ENCODE assay signal across 8 cellular contexts in the genomic region with DNA sequence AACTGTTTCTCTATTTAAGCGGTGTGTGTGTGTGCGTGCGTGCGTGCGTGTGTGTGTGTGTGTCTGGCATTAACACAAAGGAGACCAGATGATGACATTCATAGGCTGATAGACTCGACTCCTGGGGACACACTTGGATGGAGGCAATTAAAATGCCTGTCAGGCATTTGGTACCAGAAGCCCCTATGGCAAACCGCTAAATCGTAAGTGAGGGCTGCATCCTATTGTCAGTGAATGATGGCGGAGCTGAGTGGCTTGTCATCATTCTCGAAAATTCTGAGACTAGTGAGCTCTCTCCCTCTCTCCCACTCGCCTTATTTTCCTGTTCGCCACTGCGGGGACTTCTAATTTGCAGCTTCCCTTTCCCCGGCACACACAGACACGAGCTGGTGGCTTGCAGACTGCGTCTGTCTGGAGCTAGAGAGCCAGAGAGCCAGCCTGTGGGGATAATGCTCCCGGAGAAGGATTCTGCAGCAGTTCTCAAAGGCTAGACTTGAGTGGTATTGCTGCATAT.
DNase-seq lines count a peak whose midpoint lies in the region; ATAC-seq lines count a peak whose summit lies in the region.

No MANE protein-coding gene starts in this region.

- no peaks in the 10 kb centered on the region for H3K9me3 Mint-ChIP-seq in activated CD4-positive, alpha-beta T cell treated with anti-CD3 and anti-CD28 coated beads for 36 hours (ENCODE audit: low read depth)

- H3K27me3 ChIP-seq in rectal smooth muscle tissue (ENCODE audit: control insufficient read depth, insufficient read depth, low read length), result no peaks in the 10 kb centered on the region

- H3K4me3 ChIP-seq in rectal smooth muscle tissue (ENCODE audit: low read length), result peak overlapping the region; percentile 45

- H3K36me3 ChIP-seq in rectal smooth muscle tissue (ENCODE audit: control insufficient read depth, insufficient read depth, low read length), result no peaks in the 10 kb centered on the region

- no peaks in the 10 kb centered on the region for H3K4me1 ChIP-seq in rectal smooth muscle tissue (ENCODE audit: control insufficient read depth, insufficient read depth, low read length)

- no peak overlapping the region for H3K27ac ChIP-seq in rectal smooth muscle tissue (ENCODE audit: low read depth, low read length)

- H3K4me1 Mint-ChIP-seq in activated CD4-positive, alpha-beta T cell treated with anti-CD3 and anti-CD28 coated beads for 36 hours, result peaks cover 6% of the 10 kb centered on the region

- H3K36me3 Mint-ChIP-seq in activated CD4-positive, alpha-beta T cell treated with anti-CD3 and anti-CD28 coated beads for 36 hours (ENCODE audit: low read depth), result no peaks in the 10 kb centered on the region

- peaks cover 7% of the 10 kb centered on the region for H3K27me3 Mint-ChIP-seq in activated CD4-positive, alpha-beta T cell treated with anti-CD3 and anti-CD28 coated beads for 36 hours

- DNase-seq in activated CD4-positive, alpha-beta T cell treated with anti-CD3 and anti-CD28 coated beads for 36 hours, result no peak
- DNase-seq in activated CD4-positive, alpha-beta T cell treated with anti-CD3 and anti-CD28 coated beads for 4 hours, result no peak
- DNase-seq in OCI-M1 (lab: John Stamatoyannopoulos, UW), result peak; percentile 10
- DNase-seq in fibroblast of peridontal ligament (ENCODE audit: extremely low read depth), result peak; percentile 22
- no peak for DNase-seq in NCI-H2196 treated with DMSO at 0.1 percent for 48 hours (lab: John Stamatoyannopoulos, UW; ENCODE audit: unreplicated experiment)

- POLR2A ChIA-PET in activated CD4-positive, alpha-beta T cell treated with anti-CD3 and anti-CD28 coated beads for 36 hours (lab: Charles Lee), result no interaction called here

- peak overlapping the region; percentile 58 for H3K4me3 Mint-ChIP-seq in activated CD4-positive, alpha-beta T cell treated with anti-CD3 and anti-CD28 coated beads for 36 hours

- H3K27ac Mint-ChIP-seq in activated CD4-positive, alpha-beta T cell treated with anti-CD3 and anti-CD28 coated beads for 36 hours, result no peak overlapping the region

- CTCF ChIA-PET in activated CD4-positive, alpha-beta T cell treated with anti-CD3 and anti-CD28 coated beads for 36 hours (lab: Charles Lee), result interaction anchor here (0.6 to 3.8 kb wide), 5 partner anchors 11 to 382 kb away, joined by 3 to 24 read pairs (median 3); no protein-coding TSS in a partner anchor

- intact Hi-C loops in activated CD4-positive, alpha-beta T cell treated with anti-CD3 and anti-CD28 coated beads for 36 hours (cut with DNase I, micrococcal nuclease), result loop anchor here (5.0 to 10.0 kb wide), 4 partner anchors 152 to 1184 kb away; no protein-coding TSS in a partner anchor

- H3K9ac ChIP-seq in rectal smooth muscle tissue (ENCODE audit: low read length), result no peak overlapping the region

- no peak for ATAC-seq in activated CD4-positive, alpha-beta T cell treated with anti-CD3 and anti-CD28 coated beads for 36 hours
- ATAC-seq in GM21528 (IDR thresholded peaks at IDR 0.05; ENCODE audit: low FRiP score, unreplicated experiment) (no peak), HG02623 (IDR thresholded peaks at IDR 0.05; ENCODE audit: unreplicated experiment) (no peak)

Comparison
In these comparisons a context has a peak if more than half of its experiments do, and no peak if none do; other contexts are left out.
1. DNase-seq: peak in OCI-M1 (single experiment) and fibroblast of peridontal ligament (single experiment); none in activated CD4-positive, alpha-beta T cell treated with anti-CD3 and anti-CD28 coated beads for 36 hours (single experiment), activated CD4-positive, alpha-beta T cell treated with anti-CD3 and anti-CD28 coated beads for 4 hours (0 of 2) and NCI-H2196 treated with DMSO at 0.1 percent for 48 hours (single experiment).